8 cellular contexts compared by ENCODE assay signal in genomic region chr14:22887990-22888378, GRCh38. TPM values are rescaled to one million over a fixed set of nuclear protein-coding genes. Genes with fewer than 3 reads are reported as not detected.
DNase-seq lines count a peak whose midpoint lies in the region; ATAC-seq, FAIRE-seq and TF ChIP-seq lines count a peak whose summit lies in the region.

No MANE protein-coding gene starts in this region.

- no peaks in the 10 kb centered on the region for H3K36me3 ChIP-seq in ES-I3 (ENCODE audit: insufficient read depth, low read length)
- H3K36me3 ChIP-seq in astrocyte (ENCODE audit: insufficient read depth, low read length) = no peaks in the 10 kb centered on the region

- TF ChIP-seq CTCF in astrocyte (IDR thresholded peaks at IDR 0.05; ENCODE audit: insufficient read depth, low read depth, low read length) = no peak
- TF ChIP-seq CTCF in nephron progenitor cell (IDR thresholded peaks at IDR 0.05) = no peak

- peaks cover 12% of the 10 kb centered on the region for H3K4me1 Mint-ChIP-seq in astrocyte (ENCODE audit: low read depth, unreplicated experiment)
- H3K4me1 Mint-ChIP-seq in nephron progenitor cell = peaks cover 66% of the 10 kb centered on the region

- H3K4me2 ChIP-seq in astrocyte (ENCODE audit: low read length) = peak overlapping the region; percentile 84

- no peak overlapping the region for H3K27ac ChIP-seq in astrocyte (ENCODE audit: low read depth, low read length)

- H3K4me3 Mint-ChIP-seq in astrocyte (ENCODE audit: unreplicated experiment) (peak overlapping the region; percentile 90), nephron progenitor cell (peak overlapping the region; percentile 94)

- H2AFZ ChIP-seq in astrocyte (ENCODE audit: low read depth, low read length) = peak overlapping the region; percentile 22

- peaks cover 8% of the 10 kb centered on the region for H3K27me3 Mint-ChIP-seq in astrocyte (ENCODE audit: low read depth, unreplicated experiment)
- H3K27me3 Mint-ChIP-seq in nephron progenitor cell (ENCODE audit: low read depth, poor library complexity) = peaks cover 4% of the 10 kb centered on the region

- no peaks in the 10 kb centered on the region for H3K27me3 ChIP-seq in astrocyte (ENCODE audit: insufficient read depth, low read length)

- H3K27ac Mint-ChIP-seq in astrocyte (ENCODE audit: unreplicated experiment) = no peak overlapping the region
- no peak overlapping the region for H3K27ac Mint-ChIP-seq in nephron progenitor cell

- H3K4me1 ChIP-seq in ES-I3 (ENCODE audit: insufficient read depth, low read length) (peaks cover 20% of the 10 kb centered on the region; the same call in 1 of the 2 replicates), astrocyte (ENCODE audit: insufficient read depth, low read length) (peaks cover 17% of the 10 kb centered on the region)

- no peak for FAIRE-seq in astrocyte (lab: Jason Lieb, UNC)

- H4K20me1 ChIP-seq in astrocyte (ENCODE audit: insufficient read depth, low read length) = no peaks in the 10 kb centered on the region

- ATAC-seq in GM21528 (IDR thresholded peaks at IDR 0.05; ENCODE audit: low FRiP score, unreplicated experiment) = peak; percentile 39

- no peaks in the 10 kb centered on the region for H3K9me3 ChIP-seq in ES-I3 (ENCODE audit: control insufficient read depth, insufficient read depth, low read length)
- no peaks in the 10 kb centered on the region for H3K9me3 ChIP-seq in astrocyte (ENCODE audit: insufficient read depth, low read depth, low read length)

- H3K36me3 Mint-ChIP-seq in astrocyte (ENCODE audit: low read depth, unreplicated experiment) = no peaks in the 10 kb centered on the region
- peaks cover 4% of the 10 kb centered on the region for H3K36me3 Mint-ChIP-seq in nephron progenitor cell (ENCODE audit: low read depth)

- no peaks in the 10 kb centered on the region for H3K79me2 ChIP-seq in astrocyte (ENCODE audit: insufficient read depth, low read length)

- H3K9me3 Mint-ChIP-seq in astrocyte (ENCODE audit: unreplicated experiment) (no peaks in the 10 kb centered on the region), nephron progenitor cell (no peaks in the 10 kb centered on the region)

- peak overlapping the region; percentile 92; the same call in 1 of the 2 replicates for H3K9ac ChIP-seq in ES-I3 (ENCODE audit: low read depth, low read length)
- peak overlapping the region; percentile 74 for H3K9ac ChIP-seq in astrocyte (ENCODE audit: low read length)

- H3K4me3 ChIP-seq in astrocyte (ENCODE audit: insufficient read depth, low read depth, low read length) = peak overlapping the region; percentile 59

- DNase-seq in NCI-H1694 treated with DMSO at 0.1 percent for 48 hours (lab: John Stamatoyannopoulos, UW) (peak; percentile 81), astrocyte (ENCODE audit: low read depth) (no peak), nephron progenitor cell (no peak), NCI-H2029 (lab: John Stamatoyannopoulos, UW) (no peak), inferior parietal cortex (ENCODE audit: extremely low spot score) (no peak), COR-L47 (lab: John Stamatoyannopoulos, UW) (no peak)

RNA-seq across cellular contexts. Expression of gene REM2, which starts 5.0 kb away (rescaled TPM):
- 0.48 and 0.79 TPM in 2 replicates for total RNA-seq in astrocyte

RNA-seq across cellular contexts. Expression of gene LRP10, which starts 16.4 kb away (rescaled TPM):
- 142 and 157 TPM in 2 replicates for total RNA-seq in astrocyte

RNA-seq across cellular contexts. Expression of gene RBM23, which starts 31.0 kb away (rescaled TPM):
- total RNA-seq in astrocyte = 43.9 and 49.3 TPM in 2 replicates

RNA-seq across cellular contexts. Expression of gene PRMT5, which starts 41.2 kb away (rescaled TPM):
- 84.2 and 91.6 TPM in 2 replicates for total RNA-seq in astrocyte

RNA-seq across cellular contexts. Expression of gene MMP14, which starts 51.6 kb away (rescaled TPM):
- 911 and 1,063 TPM in 2 replicates for total RNA-seq in astrocyte
